ENCODE assay signal across 35 cellular contexts in genomic region chr4:122821097-122821496, GRCh38.
"Had no signal": no experiment of that assay in that cellular context is flagged by ENCODE, and none has a peak within 500 bp of the region (broad histone marks: within the 10 kb centered on the region; RNA-seq: fewer than 3 reads in every experiment).

No MANE protein-coding gene starts in this region.

- H3K27me3 ChIP-seq: brain microvascular endothelial cell, MG63 had no signal

- H3K4me3 Mint-ChIP-seq: activated B cell treated with CpG ODN at 0.5 μM for 24 hours; activated CD4-positive, alpha-beta memory T cell treated with anti-CD3 and anti-CD28 coated beads for 36 hours; activated naive CD8-positive, alpha-beta T cell treated with anti-CD3 and anti-CD28 coated beads for 36 hours; activated T-cell treated with anti-CD3 and anti-CD28 coated beads, Interleukin-2, amount 50 U/mL, for 72 hours; activated T-helper 17 cell treated with anti-CD3 and anti-CD28 coated beads, Interleukin-2, amount 50 U/mL, for 72 hours; central memory CD8-positive, alpha-beta T cell had no signal

- H2AFZ ChIP-seq: PC-9 had no signal

- DNase-seq: activated B cell treated with CpG ODN at 0.5 μM for 24 hours; activated CD4-positive, alpha-beta memory T cell treated with anti-CD3 and anti-CD28 coated beads for 36 hours; activated CD4-positive, alpha-beta T cell treated with anti-CD3 and anti-CD28 coated beads for 4 hours; activated CD4-positive, alpha-beta T cell treated with anti-CD3 and anti-CD28 coated beads, Interleukin-2, amount 50 U/mL, for 1 hour; activated CD4-positive, CD25-positive, alpha-beta regulatory T cell treated with anti-CD3 and anti-CD28 coated beads, Interleukin-2, amount 50 U/mL, for 72 hours; activated CD8-positive, alpha-beta memory T cell treated with anti-CD3 and anti-CD28 coated beads for 24 hours; activated effector memory CD4-positive, alpha-beta T cell treated with anti-CD3 and anti-CD28 coated beads, Interleukin-2, amount 50 U/mL, for 16 hours; activated naive CD4-positive, alpha-beta T cell; activated naive CD4-positive, alpha-beta T cell treated with anti-CD3 and anti-CD28 coated beads, Interleukin-2, amount 50 U/mL, for 16 hours; activated naive CD8-positive, alpha-beta T cell treated with anti-CD3 and anti-CD28 coated beads for 36 hours; activated T-cell treated with anti-CD3 and anti-CD28 coated beads, Interleukin-2, amount 50 U/mL, for 1 hour; activated T-cell treated with anti-CD3 and anti-CD28 coated beads, Interleukin-2, amount 50 U/mL, for 72 hours; amniotic stem cell; aorta; brain microvascular endothelial cell; Kasumi-1; MG63; NCI-H1048; NCI-H1105 treated with DMSO at 0.1 percent for 48 hours; NCI-H1436; NCI-H1694; NCI-H1930; NCI-H2081 treated with DMSO at 0.1 percent for 48 hours; NCI-H345; NCI-H524 treated with DMSO at 0.1 percent for 48 hours; NK-92 treated with Interleukin-12 subunit alpha and Interleukin-12 subunit beta, amount 100 ng/mL, for 24 hours; PC-9; Right ventricle myocardium superior; SW 1271; T-helper 1 cell; T-helper 2 cell; T-helper 9 cell had no signal

- H3K9me3 ChIP-seq: MG63 had no signal

- H3K4me3 ChIP-seq: MG63, PC-9 had no signal

- FAIRE-seq: RCC 7860 had no signal

- H3K4me1 Mint-ChIP-seq: activated naive CD8-positive, alpha-beta T cell treated with anti-CD3 and anti-CD28 coated beads for 36 hours; activated T-helper 17 cell treated with anti-CD3 and anti-CD28 coated beads, Interleukin-2, amount 50 U/mL, for 72 hours had no signal

- H3K27ac ChIP-seq: brain microvascular endothelial cell, PC-9 had no signal

- H3K27ac Mint-ChIP-seq: activated B cell treated with CpG ODN at 0.5 μM for 24 hours; activated CD4-positive, alpha-beta memory T cell treated with anti-CD3 and anti-CD28 coated beads for 36 hours; activated naive CD8-positive, alpha-beta T cell treated with anti-CD3 and anti-CD28 coated beads for 36 hours; activated T-cell treated with anti-CD3 and anti-CD28 coated beads, Interleukin-2, amount 50 U/mL, for 72 hours; activated T-helper 17 cell treated with anti-CD3 and anti-CD28 coated beads, Interleukin-2, amount 50 U/mL, for 72 hours had no signal

- H3K9me3 Mint-ChIP-seq: activated CD4-positive, alpha-beta memory T cell treated with anti-CD3 and anti-CD28 coated beads for 36 hours; activated T-cell treated with anti-CD3 and anti-CD28 coated beads, Interleukin-2, amount 50 U/mL, for 72 hours; activated T-helper 17 cell treated with anti-CD3 and anti-CD28 coated beads, Interleukin-2, amount 50 U/mL, for 72 hours; central memory CD8-positive, alpha-beta T cell had no signal

- H3K4me2 ChIP-seq: PC-9 had no signal

- ATAC-seq: activated T-helper 17 cell treated with anti-CD3 and anti-CD28 coated beads, Interleukin-2, amount 50 U/mL, for 72 hours had no signal

- H3K36me3 ChIP-seq: brain microvascular endothelial cell, MG63 had no signal

- H3K36me3 Mint-ChIP-seq: activated CD4-positive, alpha-beta memory T cell treated with anti-CD3 and anti-CD28 coated beads for 36 hours; activated naive CD8-positive, alpha-beta T cell treated with anti-CD3 and anti-CD28 coated beads for 36 hours had no signal
